ENCODE assay signal across 8 cellular contexts in genomic region chr19:18419699-18420460, GRCh38. TPM values are rescaled to one million over a fixed set of nuclear protein-coding genes. Genes with fewer than 3 reads are reported as not detected.
DNase-seq lines count a peak whose midpoint lies in the region; ATAC-seq and TF ChIP-seq lines count a peak whose summit lies in the region.

No MANE protein-coding gene starts in this region.

- H3K4me3 Mint-ChIP-seq in activated T-helper 17 cell treated with anti-CD3 and anti-CD28 coated beads, Interleukin-2, amount 50 U/mL, for 72 hours: peak overlapping the region; percentile 97

- no peaks in the 10 kb centered on the region for H3K27me3 Mint-ChIP-seq in activated T-helper 17 cell treated with anti-CD3 and anti-CD28 coated beads, Interleukin-2, amount 50 U/mL, for 72 hours

- H3K9me3 ChIP-seq in skeletal muscle tissue (ENCODE audit: control insufficient read depth in 3 of 3, low read length in 3 of 3): no peaks in the 10 kb centered on the region

- H3K4me3 ChIP-seq in LNCaP clone FGC (ENCODE audit: low read depth, low read length) (peak overlapping the region; percentile 75), skeletal muscle tissue (ENCODE audit: low read length in 3 of 3) (peak overlapping the region; percentile 56 to 69 (median 64))

- no peak for TF ChIP-seq CTCF in LNCaP clone FGC (IDR thresholded peaks at IDR 0.05; ENCODE audit: control insufficient read depth, extremely low read depth, insufficient read depth)

- peaks cover 26% of the 10 kb centered on the region for H3K36me3 Mint-ChIP-seq in activated T-helper 17 cell treated with anti-CD3 and anti-CD28 coated beads, Interleukin-2, amount 50 U/mL, for 72 hours (ENCODE audit: low read depth)

- peaks cover 31% of the 10 kb centered on the region for H3K4me1 Mint-ChIP-seq in activated T-helper 17 cell treated with anti-CD3 and anti-CD28 coated beads, Interleukin-2, amount 50 U/mL, for 72 hours

- DNase-seq in NCI-H1694 treated with DMSO at 0.1 percent for 48 hours (lab: John Stamatoyannopoulos, UW) (peak; percentile 22), NCI-H1694 (lab: John Stamatoyannopoulos, UW) (no peak), LNCaP clone FGC (ENCODE audit: low read depth) (no peak), left ventricle myocardium superior (peak; percentile 59), hepatic stellate cell (ENCODE audit: low spot score) (no peak)

- peaks cover 50 to 63% (median 58%) of the 10 kb centered on the region in 3 donors for H3K4me1 ChIP-seq in skeletal muscle tissue (ENCODE audit: control insufficient read depth in 3 of 3, insufficient read depth in 3 of 3, low read length in 3 of 3)

- intact Hi-C loops in left ventricle myocardium superior (cut with micrococcal nuclease): no loop called here

- no peaks in the 10 kb centered on the region for H3K9me3 Mint-ChIP-seq in activated T-helper 17 cell treated with anti-CD3 and anti-CD28 coated beads, Interleukin-2, amount 50 U/mL, for 72 hours

- peak overlapping the region; percentile 95 for H3K27ac Mint-ChIP-seq in activated T-helper 17 cell treated with anti-CD3 and anti-CD28 coated beads, Interleukin-2, amount 50 U/mL, for 72 hours

- H3K27me3 ChIP-seq in skeletal muscle tissue (ENCODE audit: control insufficient read depth in 3 of 3, insufficient read depth in 3 of 3, low read length in 3 of 3): peaks cover 7 to 26% (median 25%) of the 10 kb centered on the region in 3 donors

- ATAC-seq in activated T-helper 17 cell treated with anti-CD3 and anti-CD28 coated beads, Interleukin-2, amount 50 U/mL, for 72 hours (replicated peaks): peak; percentile 55
- no peak for ATAC-seq in left ventricle myocardium superior
- no peak for ATAC-seq in HG02610 (IDR thresholded peaks at IDR 0.05; ENCODE audit: unreplicated experiment)

- H3K9ac ChIP-seq in skeletal muscle tissue (ENCODE audit: low read depth in 1 of 3, low read length in 3 of 3): peak overlapping the region; percentile 61 to 77 (median 69)

- H3K27ac ChIP-seq in skeletal muscle tissue (ENCODE audit: low read depth, low read length): peak overlapping the region; percentile 30

- no peaks in the 10 kb centered on the region for H3K36me3 ChIP-seq in skeletal muscle tissue (ENCODE audit: control insufficient read depth in 3 of 3, insufficient read depth in 3 of 3, low read length in 3 of 3)

RNA-seq across cellular contexts. Expression of gene SSBP4, which starts 0.7 kb away (rescaled TPM):
- total RNA-seq in activated T-helper 17 cell treated with anti-CD3 and anti-CD28 coated beads, Interleukin-2, amount 50 U/mL, for 72 hours: 100 to 1,000 TPM in 1 of 2 donors, 10 to 100 TPM in 1; 73.8 to 169 TPM
- total RNA-seq in left ventricle myocardium superior: 36.4 TPM
- total RNA-seq in skeletal muscle tissue: 79.3 TPM

RNA-seq across cellular contexts. Expression of gene ISYNA1, which starts 18.1 kb away (rescaled TPM):
- total RNA-seq in activated T-helper 17 cell treated with anti-CD3 and anti-CD28 coated beads, Interleukin-2, amount 50 U/mL, for 72 hours: 10 to 100 TPM; 15.9 to 22.0 TPM
- 24.4 TPM for total RNA-seq in left ventricle myocardium superior
- 86.6 TPM for total RNA-seq in skeletal muscle tissue

RNA-seq across cellular contexts. Expression of gene LRRC25, which starts 22.5 kb away (rescaled TPM):
- not detected for total RNA-seq in activated T-helper 17 cell treated with anti-CD3 and anti-CD28 coated beads, Interleukin-2, amount 50 U/mL, for 72 hours
- total RNA-seq in left ventricle myocardium superior (2.9 TPM), skeletal muscle tissue (2.1 TPM)

RNA-seq across cellular contexts. Expression of gene GDF15, which starts 33.9 kb away (rescaled TPM):
- under 1 TPM; 0.45 to 0.50 TPM for total RNA-seq in activated T-helper 17 cell treated with anti-CD3 and anti-CD28 coated beads, Interleukin-2, amount 50 U/mL, for 72 hours
- 0.27 TPM for total RNA-seq in left ventricle myocardium superior
- total RNA-seq in skeletal muscle tissue: 1.0 TPM

Comparison
In these comparisons a context has a peak if more than half of its experiments do, and no peak if none do; other contexts are left out.
1. DNase-seq: peak in NCI-H1694 treated with DMSO at 0.1 percent for 48 hours (single experiment) and left ventricle myocardium superior (single experiment); none in NCI-H1694 (single experiment), LNCaP clone FGC (single experiment) and hepatic stellate cell (single experiment).